8 cellular contexts compared by ENCODE assay signal in genomic region chr3:165837058-165837525, GRCh38. TPM values are rescaled to one million over a fixed set of nuclear protein-coding genes. Genes with fewer than 3 reads are reported as not detected.
DNase-seq lines count a peak whose midpoint lies in the region; ATAC-seq lines count a peak whose summit lies in the region.

TSS of gene BCHE (minus strand) at chr3:165837423. CDS start at chr3:165831033, 6,390 bp downstream.

- H3K27ac ChIP-seq in iPS DF 6.9 (ENCODE audit: low read length), result no peak within 1 kb of the TSS

- WGBS in iPS DF 6.9 (ENCODE audit: insufficient coverage, insufficient read length), result no CpG with 5 or more reads among the region's 6 CpGs

- no peaks in the 10 kb centered on the region for H3K9me3 ChIP-seq in iPS DF 6.9 (ENCODE audit: control insufficient read depth, insufficient read depth, low read length)

- peak; percentile 47 for DNase-seq in Jurkat, Clone E6-1 (ENCODE audit: low read depth, low spot score)
- peak in 29 of 56 donors; percentile 1 to 52 (median 14) for DNase-seq in amygdala (lab: John Stamatoyannopoulos, UW)
- DNase-seq in iPS DF 6.9 (ENCODE audit: low read depth, low spot score), result peak; percentile 16
- DNase-seq in superior temporal gyrus (ENCODE audit: extremely low spot score), result peak; percentile 72
- no peak for DNase-seq in HUDEP-2 (lab: John Stamatoyannopoulos, UW; ENCODE audit: unreplicated experiment in 76 of 76)
- DNase-seq in activated CD8-positive, alpha-beta memory T cell treated with anti-CD3 and anti-CD28 coated beads, Interleukin-2, amount 50 U/mL, for 4 hours, result no peak
- no peak for DNase-seq in stimulated activated naive CD8-positive, alpha-beta T cell treated with anti-CD3 and anti-CD28 coated beads, Interleukin-15, Interleukin-2, amounts not matched to agents 100 U/mL and 50 U/mL, for 24 hours
- DNase-seq in activated gamma-delta T cell treated with Interleukin-2 at 50 U/mL for 16 hours, result no peak

- no peaks in the 10 kb centered on the region for H3K36me3 ChIP-seq in iPS DF 6.9 (ENCODE audit: control insufficient read depth, insufficient read depth, low read length)

- no peak for ATAC-seq in stimulated activated naive CD8-positive, alpha-beta T cell treated with anti-CD3 and anti-CD28 coated beads, Interleukin-15, Interleukin-2, amounts not matched to agents 100 U/mL and 50 U/mL, for 24 hours

- H3K4me3 ChIP-seq in Jurkat, Clone E6-1 (ENCODE audit: low read length), result peak within 1 kb of the TSS; percentile 32
- no peak within 1 kb of the TSS for H3K4me3 ChIP-seq in iPS DF 6.9 (ENCODE audit: low read length)

- no peaks in the 10 kb centered on the region for H3K27me3 ChIP-seq in iPS DF 6.9 (ENCODE audit: control insufficient read depth, insufficient read depth, low read length)

- H3K4me1 ChIP-seq in iPS DF 6.9 (ENCODE audit: control insufficient read depth, insufficient read depth, low read length), result no peaks in the 10 kb centered on the region

RNA-seq across cellular contexts. Expression of gene BCHE, which starts in this region (rescaled TPM):
- polyA plus RNA-seq in Jurkat, Clone E6-1 (2012; ENCODE audit: insufficient read depth, insufficient read length), result 39.3 TPM

Comparison
In these comparisons a context has a peak if more than half of its experiments do, and no peak if none do; other contexts are left out.
1. DNase-seq: peak in Jurkat, Clone E6-1 (single experiment), amygdala (29 of 56), iPS DF 6.9 (single experiment) and superior temporal gyrus (single experiment); none in HUDEP-2 (0 of 76), activated CD8-positive, alpha-beta memory T cell treated with anti-CD3 and anti-CD28 coated beads, Interleukin-2, amount 50 U/mL, for 4 hours (single experiment), stimulated activated naive CD8-positive, alpha-beta T cell treated with anti-CD3 and anti-CD28 coated beads, Interleukin-15, Interleukin-2, amounts not matched to agents 100 U/mL and 50 U/mL, for 24 hours (single experiment) and activated gamma-delta T cell treated with Interleukin-2 at 50 U/mL for 16 hours (single experiment).